In genomic region chr14:31026395-31027096, GRCh38 we compare ENCODE assay signal across 1 cellular context.
TF ChIP-seq lines count a peak whose summit lies in the region.

No MANE protein-coding gene starts in this region.

TF ChIP-seq in HepG2, 621 proteins besides CTCF, POLR2A, EP300 and RAD21 (continued from another document and continues in another):
- TF ChIP-seq, protein P1, sequence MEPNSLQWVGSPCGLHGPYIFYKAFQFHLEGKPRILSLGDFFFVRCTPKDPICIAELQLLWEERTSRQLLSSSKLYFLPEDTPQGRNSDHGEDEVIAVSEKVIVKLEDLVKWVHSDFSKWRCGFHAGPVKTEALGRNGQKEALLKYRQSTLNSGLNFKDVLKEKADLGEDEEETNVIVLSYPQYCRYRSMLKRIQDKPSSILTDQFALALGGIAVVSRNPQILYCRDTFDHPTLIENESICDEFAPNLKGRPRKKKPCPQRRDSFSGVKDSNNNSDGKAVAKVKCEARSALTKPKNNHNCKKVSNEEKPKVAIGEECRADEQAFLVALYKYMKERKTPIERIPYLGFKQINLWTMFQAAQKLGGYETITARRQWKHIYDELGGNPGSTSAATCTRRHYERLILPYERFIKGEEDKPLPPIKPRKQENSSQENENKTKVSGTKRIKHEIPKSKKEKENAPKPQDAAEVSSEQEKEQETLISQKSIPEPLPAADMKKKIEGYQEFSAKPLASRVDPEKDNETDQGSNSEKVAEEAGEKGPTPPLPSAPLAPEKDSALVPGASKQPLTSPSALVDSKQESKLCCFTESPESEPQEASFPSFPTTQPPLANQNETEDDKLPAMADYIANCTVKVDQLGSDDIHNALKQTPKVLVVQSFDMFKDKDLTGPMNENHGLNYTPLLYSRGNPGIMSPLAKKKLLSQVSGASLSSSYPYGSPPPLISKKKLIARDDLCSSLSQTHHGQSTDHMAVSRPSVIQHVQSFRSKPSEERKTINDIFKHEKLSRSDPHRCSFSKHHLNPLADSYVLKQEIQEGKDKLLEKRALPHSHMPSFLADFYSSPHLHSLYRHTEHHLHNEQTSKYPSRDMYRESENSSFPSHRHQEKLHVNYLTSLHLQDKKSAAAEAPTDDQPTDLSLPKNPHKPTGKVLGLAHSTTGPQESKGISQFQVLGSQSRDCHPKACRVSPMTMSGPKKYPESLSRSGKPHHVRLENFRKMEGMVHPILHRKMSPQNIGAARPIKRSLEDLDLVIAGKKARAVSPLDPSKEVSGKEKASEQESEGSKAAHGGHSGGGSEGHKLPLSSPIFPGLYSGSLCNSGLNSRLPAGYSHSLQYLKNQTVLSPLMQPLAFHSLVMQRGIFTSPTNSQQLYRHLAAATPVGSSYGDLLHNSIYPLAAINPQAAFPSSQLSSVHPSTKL (CRISPR knock-in tag; IDR thresholded peaks at IDR 0.05), result peak; percentile 43; the same call in 1 of the 2 replicates
- TF ChIP-seq ZNF672 (CRISPR knock-in tag; IDR thresholded peaks at IDR 0.05), result no peak
- TF ChIP-seq ZNF530 (CRISPR knock-in tag; IDR thresholded peaks at IDR 0.05; ENCODE audit: low read depth), result no peak
- TF ChIP-seq GATAD1 (CRISPR knock-in tag; IDR thresholded peaks at IDR 0.05), result peak; percentile 81
- TF ChIP-seq ZNF281 (CRISPR knock-in tag; IDR thresholded peaks at IDR 0.05; ENCODE audit: borderline replicate concordance), result peak; percentile 68
- TF ChIP-seq ZNF670 (CRISPR knock-in tag; IDR thresholded peaks at IDR 0.05; ENCODE audit: borderline replicate concordance), result peak; percentile 99; the same call in 1 of the 2 replicates
- TF ChIP-seq JDP2 (CRISPR knock-in tag; IDR thresholded peaks at IDR 0.05; ENCODE audit: borderline replicate concordance), result no peak
- peak; percentile 50; the same call in 1 of the 2 replicates for TF ChIP-seq CBFB (CRISPR knock-in tag; IDR thresholded peaks at IDR 0.05)
- no peak for TF ChIP-seq TBX3 (IDR thresholded peaks at IDR 0.05; ENCODE audit: borderline replicate concordance)
- peak; percentile 87; the same call in 1 of the 2 replicates for TF ChIP-seq GFI1 (CRISPR knock-in tag; IDR thresholded peaks at IDR 0.05; ENCODE audit: borderline replicate concordance)
- TF ChIP-seq BORCS8-MEF2B (CRISPR knock-in tag; IDR thresholded peaks at IDR 0.05), result no peak; the same call in 1 of the 2 replicates
- no peak for TF ChIP-seq BRCA1 (CRISPR knock-in tag; IDR thresholded peaks at IDR 0.05)
- TF ChIP-seq ZNF570 (CRISPR knock-in tag; IDR thresholded peaks at IDR 0.05; ENCODE audit: borderline replicate concordance), result 0 out of 2 replicates have a peak, but pooled peaks have one; percentile 31
- peak; percentile 61 for TF ChIP-seq IKZF4 (CRISPR knock-in tag; IDR thresholded peaks at IDR 0.05; ENCODE audit: borderline replicate concordance, low read depth, not compliant biosample characterization)
- TF ChIP-seq ZUFSP (CRISPR knock-in tag; IDR thresholded peaks at IDR 0.05; ENCODE audit: borderline replicate concordance), result no peak
- 0 out of 2 replicates have a peak, but pooled peaks have one; percentile 64 for TF ChIP-seq SP140L (CRISPR knock-in tag; IDR thresholded peaks at IDR 0.05; ENCODE audit: borderline replicate concordance)
- TF ChIP-seq ZNF460 (CRISPR knock-in tag; IDR thresholded peaks at IDR 0.05; ENCODE audit: borderline replicate concordance), result peak; percentile 62; the same call in 1 of the 2 replicates
- peak; percentile 68; the same call in 1 of the 2 replicates for TF ChIP-seq ZNF839 (CRISPR knock-in tag; IDR thresholded peaks at IDR 0.05; ENCODE audit: borderline replicate concordance)
- TF ChIP-seq STAT5B (CRISPR knock-in tag; IDR thresholded peaks at IDR 0.05), result no peak
- TF ChIP-seq KAT8 (CRISPR knock-in tag; IDR thresholded peaks at IDR 0.05), result peak; percentile 89
- TF ChIP-seq MAF1 (CRISPR knock-in tag; IDR thresholded peaks at IDR 0.05; ENCODE audit: borderline replicate concordance), result no peak
- TF ChIP-seq ZNF646 (CRISPR knock-in tag; IDR thresholded peaks at IDR 0.05), result peak; percentile 51; the same call in 1 of the 2 replicates
- no peak for TF ChIP-seq RORA (CRISPR knock-in tag; IDR thresholded peaks at IDR 0.05)
- no peak for TF ChIP-seq SKIL (CRISPR knock-in tag; IDR thresholded peaks at IDR 0.05; ENCODE audit: borderline replicate concordance)
- TF ChIP-seq ZNF772 (CRISPR knock-in tag; IDR thresholded peaks at IDR 0.05), result peak; percentile 94
- no peak; the same call in 1 of the 2 replicates for TF ChIP-seq ZNF451 (CRISPR knock-in tag; IDR thresholded peaks at IDR 0.05)
- no peak; the same call in 1 of the 2 replicates for TF ChIP-seq NR3C1 (CRISPR knock-in tag; IDR thresholded peaks at IDR 0.05)
- TF ChIP-seq, protein P2, sequence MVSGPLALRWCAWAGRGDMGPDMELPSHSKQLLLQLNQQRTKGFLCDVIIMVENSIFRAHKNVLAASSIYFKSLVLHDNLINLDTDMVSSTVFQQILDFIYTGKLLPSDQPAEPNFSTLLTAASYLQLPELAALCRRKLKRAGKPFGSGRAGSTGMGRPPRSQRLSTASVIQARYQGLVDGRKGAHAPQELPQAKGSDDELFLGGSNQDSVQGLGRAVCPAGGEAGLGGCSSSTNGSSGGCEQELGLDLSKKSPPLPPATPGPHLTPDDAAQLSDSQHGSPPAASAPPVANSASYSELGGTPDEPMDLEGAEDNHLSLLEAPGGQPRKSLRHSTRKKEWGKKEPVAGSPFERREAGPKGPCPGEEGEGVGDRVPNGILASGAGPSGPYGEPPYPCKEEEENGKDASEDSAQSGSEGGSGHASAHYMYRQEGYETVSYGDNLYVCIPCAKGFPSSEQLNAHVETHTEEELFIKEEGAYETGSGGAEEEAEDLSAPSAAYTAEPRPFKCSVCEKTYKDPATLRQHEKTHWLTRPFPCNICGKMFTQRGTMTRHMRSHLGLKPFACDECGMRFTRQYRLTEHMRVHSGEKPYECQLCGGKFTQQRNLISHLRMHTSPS (CRISPR knock-in tag; IDR thresholded peaks at IDR 0.05; ENCODE audit: low read depth), result no peak
- TF ChIP-seq EED (CRISPR knock-in tag; IDR thresholded peaks at IDR 0.05), result peak; percentile 93
- TF ChIP-seq, protein P3, sequence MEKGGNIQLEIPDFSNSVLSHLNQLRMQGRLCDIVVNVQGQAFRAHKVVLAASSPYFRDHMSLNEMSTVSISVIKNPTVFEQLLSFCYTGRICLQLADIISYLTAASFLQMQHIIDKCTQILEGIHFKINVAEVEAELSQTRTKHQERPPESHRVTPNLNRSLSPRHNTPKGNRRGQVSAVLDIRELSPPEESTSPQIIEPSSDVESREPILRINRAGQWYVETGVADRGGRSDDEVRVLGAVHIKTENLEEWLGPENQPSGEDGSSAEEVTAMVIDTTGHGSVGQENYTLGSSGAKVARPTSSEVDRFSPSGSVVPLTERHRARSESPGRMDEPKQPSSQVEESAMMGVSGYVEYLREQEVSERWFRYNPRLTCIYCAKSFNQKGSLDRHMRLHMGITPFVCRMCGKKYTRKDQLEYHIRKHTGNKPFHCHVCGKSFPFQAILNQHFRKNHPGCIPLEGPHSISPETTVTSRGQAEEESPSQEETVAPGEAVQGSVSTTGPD (CRISPR knock-in tag; IDR thresholded peaks at IDR 0.05), result peak; percentile 85
- TF ChIP-seq SYNCRIP (IDR thresholded peaks at IDR 0.05; ENCODE audit: insufficient read depth, low read depth, low read length), result no peak
- TF ChIP-seq ZBTB33 (CRISPR knock-in tag; IDR thresholded peaks at IDR 0.05), result 0 out of 2 replicates have a peak, but pooled peaks have one; percentile 20
- peak; percentile 98 for TF ChIP-seq ZNF605 (CRISPR knock-in tag; IDR thresholded peaks at IDR 0.05)
- TF ChIP-seq ZNF75D (CRISPR knock-in tag; IDR thresholded peaks at IDR 0.05; ENCODE audit: borderline replicate concordance), result no peak
- TF ChIP-seq FOXK1 (CRISPR knock-in tag; IDR thresholded peaks at IDR 0.05; ENCODE audit: borderline replicate concordance, low read depth), result peak; percentile 40; the same call in 1 of the 2 replicates
